1 cellular context compared by ENCODE assay signal in the genomic region with DNA sequence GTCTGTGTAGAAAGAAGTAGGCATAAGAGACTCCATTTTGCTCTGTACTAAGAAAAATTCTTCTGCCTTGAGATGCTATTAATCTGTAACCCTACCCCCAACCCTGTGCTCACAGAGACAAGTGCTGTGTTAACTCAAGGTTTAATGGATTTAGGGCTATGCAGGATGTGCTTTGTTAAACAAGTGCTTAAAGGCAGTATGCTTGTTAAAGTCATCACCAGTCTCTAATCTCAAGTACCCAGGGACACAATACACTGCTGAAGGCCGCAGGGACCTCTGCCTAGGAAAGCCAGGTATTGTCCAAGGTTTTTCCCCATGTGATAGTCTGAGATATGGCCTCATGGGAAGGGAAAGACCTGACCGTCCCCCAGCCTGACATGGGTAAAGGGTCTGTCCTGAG. TPM values are rescaled to one million over a fixed set of nuclear protein-coding genes. Genes with fewer than 3 reads are reported as not detected.
"Had no signal": no experiment of that assay in that cellular context is flagged by ENCODE, and none has a peak within 500 bp of the region (broad histone marks: within the 10 kb centered on the region; RNA-seq: fewer than 3 reads in every experiment).

No MANE protein-coding gene starts in this region.

RNA-seq across cellular contexts. Expression of gene ZNF730, which starts 39.0 kb away (rescaled TPM):
- total RNA-seq: gastrocnemius medialis had no signal
